Comparison of ENCODE assay signal across 8 cellular contexts in genomic region chr2:203532957-203533695, GRCh38. TPM values are rescaled to one million over a fixed set of nuclear protein-coding genes. Genes with fewer than 3 reads are reported as not detected.
DNase-seq lines count a peak whose midpoint lies in the region; ATAC-seq lines count a peak whose summit lies in the region.

No MANE protein-coding gene starts in this region.

- H3K9ac ChIP-seq in rectal smooth muscle tissue (ENCODE audit: low read length): no peak overlapping the region

- peak overlapping the region; percentile 73 for H3K4me3 ChIP-seq in rectal smooth muscle tissue (ENCODE audit: low read length)

- no peaks in the 10 kb centered on the region for H3K27me3 ChIP-seq in rectal smooth muscle tissue (ENCODE audit: control insufficient read depth, insufficient read depth, low read length)

- ATAC-seq in GM18519 (IDR thresholded peaks at IDR 0.05; ENCODE audit: low FRiP score, unreplicated experiment): no peak

- H3K36me3 ChIP-seq in rectal smooth muscle tissue (ENCODE audit: control insufficient read depth, insufficient read depth, low read length): no peaks in the 10 kb centered on the region

- DNase-seq in NCI-H146 (lab: John Stamatoyannopoulos, UW) (peak; percentile 0), NCI-H146 treated with DMSO at 0.1 percent for 48 hours (lab: John Stamatoyannopoulos, UW; ENCODE audit: unreplicated experiment) (no peak), SK-N-DZ (ENCODE audit: low spot score) (peak; percentile 45), foreskin melanocyte (peak; percentile 19), kidney glomerular epithelial cell (lab: John Stamatoyannopoulos, UW) (no peak)
- no peak for DNase-seq in activated CD4-positive, alpha-beta T cell treated with anti-CD3 and anti-CD28 coated beads for 4 hours

- H3K4me1 ChIP-seq in rectal smooth muscle tissue (ENCODE audit: control insufficient read depth, insufficient read depth, low read length): peaks cover 2% of the 10 kb centered on the region

- H3K27ac ChIP-seq in rectal smooth muscle tissue (ENCODE audit: low read depth, low read length): no peak overlapping the region

RNA-seq across cellular contexts. Expression of gene RAPH1, which starts 2.0 kb away (rescaled TPM):
- polyA plus RNA-seq in SK-N-DZ (2014; cell fraction: cytosol; rRNA removed): 7.7 and 9.2 TPM in 2 replicates
- polyA plus RNA-seq in SK-N-DZ (2014; cell fraction: nucleus; rRNA removed): 6.4 and 11.2 TPM in 2 replicates

Comparison
In these comparisons a context has a peak if more than half of its experiments do, and no peak if none do; other contexts are left out.
1. DNase-seq: peak in NCI-H146 (single experiment), SK-N-DZ (single experiment) and foreskin melanocyte (single experiment); none in NCI-H146 treated with DMSO at 0.1 percent for 48 hours (single experiment), kidney glomerular epithelial cell (single experiment) and activated CD4-positive, alpha-beta T cell treated with anti-CD3 and anti-CD28 coated beads for 4 hours (0 of 2).